27 cellular contexts compared by ENCODE assay signal in the genomic region with DNA sequence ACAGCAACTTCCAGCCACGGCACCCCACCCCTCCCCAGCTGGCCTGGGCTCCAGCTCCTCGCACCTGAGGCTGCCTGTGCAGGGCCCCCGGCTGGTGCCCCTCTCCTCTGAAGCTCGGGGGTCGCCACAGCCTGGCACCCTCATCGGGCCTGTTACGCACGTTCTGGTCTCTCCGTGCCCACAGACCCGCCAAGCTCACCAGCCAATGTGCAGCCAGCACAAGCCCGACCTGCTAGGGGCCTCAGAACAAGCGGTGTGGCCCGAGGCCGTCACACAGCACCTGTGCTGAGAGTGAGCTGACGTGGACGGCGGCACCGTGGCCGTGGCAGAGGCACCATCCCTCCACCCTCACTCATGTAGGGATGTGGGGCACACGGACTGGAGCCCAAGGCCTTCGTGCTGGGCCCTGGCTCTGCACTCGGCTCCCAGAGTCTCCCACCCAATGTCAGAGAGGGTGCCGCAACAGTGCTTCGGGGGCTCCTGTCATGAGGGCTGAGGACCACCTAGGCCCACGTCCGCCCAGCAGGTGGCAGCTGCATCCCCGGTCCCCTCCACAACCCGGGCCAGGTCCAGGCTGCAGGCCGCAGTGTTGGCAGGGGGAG. TPM values are rescaled to one million over a fixed set of nuclear protein-coding genes. Genes with fewer than 3 reads are reported as not detected.
DNase-seq lines count a peak whose midpoint lies in the region; ATAC-seq, FAIRE-seq and TF ChIP-seq lines count a peak whose summit lies in the region.
"Had no signal": no experiment of that assay in that cellular context is flagged by ENCODE, and none has a peak within 500 bp of the region (broad histone marks: within the 10 kb centered on the region; RNA-seq: fewer than 3 reads in every experiment).

No MANE protein-coding gene starts in this region.

- H3K36me3 Mint-ChIP-seq in MCF 10A (ENCODE audit: insufficient read depth, unreplicated experiment): peaks cover 5% of the 10 kb centered on the region
- H3K36me3 Mint-ChIP-seq: CD4-positive, CD25-positive, alpha-beta regulatory T cell; mesothelial cell of epicardium; stimulated activated memory B cell treated with anti-CD40 and anti-IgM and Interleukin-4, amounts not matched to agents 10 μg/mL and 1 μg/mL and 100 μg/mL, for 72 hours had no signal

- H3K36me3 ChIP-seq in PC-3 (ENCODE audit: low read depth, low read length): no peaks in the 10 kb centered on the region
- H3K36me3 ChIP-seq in kidney (ENCODE audit: control insufficient read depth in 1 of 2, insufficient read depth in 2 of 2, low read length in 2 of 2): no peaks in the 10 kb centered on the region
- H3K36me3 ChIP-seq: adrenal gland, neutrophil, prostate gland, transverse colon had no signal

- POLR2A ChIA-PET in PC-3 (lab: Charles Lee; ENCODE audit: unreplicated experiment) (no interaction called here), MCF 10A (lab: Yijun Ruan, JAX) (no interaction called here)

- H3K4me3 Mint-ChIP-seq in MCF 10A (ENCODE audit: unreplicated experiment): no peak overlapping the region
- H3K4me3 Mint-ChIP-seq: activated CD8-positive, alpha-beta T cell treated with anti-CD3 and anti-CD28 coated beads for 36 hours; activated naive CD4-positive, alpha-beta T cell treated with anti-CD3 and anti-CD28 coated beads for 36 hours; CD4-positive, CD25-positive, alpha-beta regulatory T cell; endodermal cell; mesothelial cell of epicardium; stimulated activated memory B cell treated with anti-CD40 and anti-IgM and Interleukin-4, amounts not matched to agents 10 μg/mL and 1 μg/mL and 100 μg/mL, for 72 hours had no signal

- peaks cover 66% of the 10 kb centered on the region for H3K27me3 Mint-ChIP-seq in MCF 10A (ENCODE audit: insufficient read depth, unreplicated experiment)

- TF ChIP-seq CTCF in AG09319 (IDR thresholded peaks at IDR 0.05; ENCODE audit: low read depth, low read length) (peak; percentile 2), D721Med (IDR thresholded peaks at IDR 0.05; ENCODE audit: insufficient read depth, missing control alignments) (peak; percentile 21), PC-3 (conservative IDR thresholded peaks at IDR 0.05; ENCODE audit: low read depth, low read length) (peak; percentile 32; the same call in 1 of the 2 replicates), kidney (IDR thresholded peaks at IDR 0.05; ENCODE audit: borderline replicate concordance, extremely low read depth, insufficient read depth) (no peak), MCF 10A (IDR thresholded peaks at IDR 0.05; ENCODE audit: unreplicated experiment) (no peak)

- no peak overlapping the region for H3K27ac Mint-ChIP-seq in MCF 10A (ENCODE audit: low read depth, unreplicated experiment)
- H3K27ac Mint-ChIP-seq: activated CD8-positive, alpha-beta T cell treated with anti-CD3 and anti-CD28 coated beads for 36 hours; activated naive CD4-positive, alpha-beta T cell treated with anti-CD3 and anti-CD28 coated beads for 36 hours; CD4-positive, CD25-positive, alpha-beta regulatory T cell; endodermal cell; stimulated activated memory B cell treated with anti-CD40 and anti-IgM and Interleukin-4, amounts not matched to agents 10 μg/mL and 1 μg/mL and 100 μg/mL, for 72 hours; T-helper 17 cell had no signal

- H2AFZ ChIP-seq in PC-3 (ENCODE audit: low read length): no peak overlapping the region

- CTCF ChIA-PET in PC-3 (lab: Charles Lee) (no interaction called here), MCF 10A (lab: Yijun Ruan, JAX) (interaction anchor here (0.6 to 1.6 kb wide), 3 partner anchors 14 to 50 kb away, joined by 5 to 8 read pairs (median 6); no protein-coding TSS in a partner anchor)

- DNase-seq in AG09319 (ENCODE audit: extremely low read depth, low read depth) (no peak), D721Med (ENCODE audit: insufficient read length, low spot score) (no peak), PC-3 (no peak), kidney (peak; percentile 81), MCF 10A (ENCODE audit: unreplicated experiment) (no peak), NCI-H446 (lab: John Stamatoyannopoulos, UW) (no peak)
- DNase-seq: activated CD4-positive, alpha-beta T cell treated with anti-CD3 and anti-CD28 coated beads for 1 hour; activated CD8-positive, alpha-beta T cell treated with anti-CD3 and anti-CD28 coated beads for 36 hours; activated naive CD4-positive, alpha-beta T cell treated with anti-CD3 and anti-CD28 coated beads for 36 hours; adrenal gland; Calu3; CD4-positive, CD25-positive, alpha-beta regulatory T cell; dermis blood vessel endothelial cell; endodermal cell; NCI-H1436 treated with DMSO at 0.1 percent for 48 hours; NCI-H2081 treated with DMSO at 0.1 percent for 48 hours; NCI-H774; T-helper 17 cell; transverse colon had no signal

- H3F3A ChIP-seq in PC-3 (ENCODE audit: low read length, unreplicated experiment): no peaks in the 10 kb centered on the region

- H3K27me3 ChIP-seq in PC-3 (ENCODE audit: low read length): peaks cover 79% of the 10 kb centered on the region

- H3K9ac ChIP-seq in PC-3 (ENCODE audit: low read length) (no peak overlapping the region), kidney (ENCODE audit: low read length in 2 of 2) (no peak overlapping the region)

- peaks cover 13% of the 10 kb centered on the region for H3K4me1 Mint-ChIP-seq in MCF 10A (ENCODE audit: insufficient read depth, unreplicated experiment)

- no peaks in the 10 kb centered on the region for H3K9me2 ChIP-seq in PC-3 (replicated peaks; ENCODE audit: low read length)

- H3K4me1 ChIP-seq in PC-3 (ENCODE audit: insufficient read depth, low read length): peaks cover 5% of the 10 kb centered on the region
- H3K4me1 ChIP-seq in kidney (ENCODE audit: control insufficient read depth in 1 of 2, insufficient read depth in 1 of 2, low read depth in 1 of 2, low read length in 2 of 2): peaks cover 8 to 55% of the 10 kb centered on the region in 2 donors

- H3K9me3 ChIP-seq in PC-3 (ENCODE audit: low read length) (no peaks in the 10 kb centered on the region), kidney (ENCODE audit: control insufficient read depth in 1 of 2, low read length in 2 of 2) (no peaks in the 10 kb centered on the region)
- H3K9me3 ChIP-seq: adrenal gland, body of pancreas, neutrophil, prostate gland, transverse colon had no signal

- H3K27ac ChIP-seq in PC-3 (ENCODE audit: low read length): no peak overlapping the region
- H3K27ac ChIP-seq in kidney (ENCODE audit: low read depth in 2 of 2, low read length in 2 of 2): no peak overlapping the region
- H3K27ac ChIP-seq: adrenal gland, body of pancreas, neutrophil, prostate gland, transverse colon had no signal

- H4K20me1 ChIP-seq in PC-3 (ENCODE audit: low read length): no peaks in the 10 kb centered on the region

- no peak for ATAC-seq in PC-3
- ATAC-seq in GM21737 (IDR thresholded peaks at IDR 0.05; ENCODE audit: unreplicated experiment): no peak
- ATAC-seq: activated CD8-positive, alpha-beta T cell treated with anti-CD3 and anti-CD28 coated beads for 36 hours; body of pancreas; stimulated activated memory B cell treated with anti-CD40 and anti-IgM and Interleukin-4, amounts not matched to agents 10 μg/mL and 1 μg/mL and 100 μg/mL, for 72 hours; T-helper 17 cell had no signal

- H3K4me2 ChIP-seq in PC-3 (ENCODE audit: low read length): no peak overlapping the region

- FAIRE-seq in D721Med (lab: Jason Lieb, UNC) (no peak), kidney (lab: Jason Lieb, UNC) (no peak)
- FAIRE-seq: H54 had no signal

- H3K9me3 Mint-ChIP-seq in MCF 10A (ENCODE audit: unreplicated experiment): no peaks in the 10 kb centered on the region
- H3K9me3 Mint-ChIP-seq: activated CD8-positive, alpha-beta T cell treated with anti-CD3 and anti-CD28 coated beads for 36 hours; activated naive CD4-positive, alpha-beta T cell treated with anti-CD3 and anti-CD28 coated beads for 36 hours; endodermal cell; mesothelial cell of epicardium; stimulated activated memory B cell treated with anti-CD40 and anti-IgM and Interleukin-4, amounts not matched to agents 10 μg/mL and 1 μg/mL and 100 μg/mL, for 72 hours had no signal

- H3K4me3 ChIP-seq in PC-3 (ENCODE audit: low read length): no peak overlapping the region
- no peak overlapping the region for H3K4me3 ChIP-seq in kidney (ENCODE audit: low read length in 2 of 2)
- H3K4me3 ChIP-seq: adrenal gland, body of pancreas, prostate gland, transverse colon had no signal

- intact Hi-C loops in PC-3 (cut with micrococcal nuclease) (no loop called here), kidney (cut with DNase I) (no loop called here), MCF 10A (cut with micrococcal nuclease) (no loop called here)

- no peaks in the 10 kb centered on the region for H3K79me2 ChIP-seq in PC-3 (ENCODE audit: low read length)

- no TSS peak for BruUV-seq in PC-3 (replicated peaks; lab: Mats Ljungman, UMichigan)
- no TSS peak for BruUV-seq in MCF 10A (replicated peaks; lab: Mats Ljungman, UMichigan)

RNA-seq across cellular contexts. Expression of gene SAMD11, which starts 4.4 kb away (rescaled TPM):
- total RNA-seq in PC-3 (2014; rRNA removed) (2.7 and 5.8 TPM in 2 replicates), kidney (21.4 TPM), MCF 10A (2022) (not detected in 2 replicates)
- polyA plus RNA-seq in kidney (ENCODE audit: insufficient read depth, low read depth, low replicate concordance): 13.3 TPM
- total RNA-seq: activated CD8-positive, alpha-beta T cell treated with anti-CD3 and anti-CD28 coated beads for 36 hours; activated naive CD4-positive, alpha-beta T cell treated with anti-CD3 and anti-CD28 coated beads for 36 hours; CD4-positive, CD25-positive, alpha-beta regulatory T cell; subcutaneous adipose tissue; T-helper 17 cell had no signal

RNA-seq across cellular contexts. Expression of gene NOC2L, which starts 39.7 kb away (rescaled TPM):
- 262 and 340 TPM in 2 replicates for total RNA-seq in PC-3 (2014; rRNA removed)
- 65.5 TPM for total RNA-seq in kidney
- polyA plus RNA-seq in kidney (ENCODE audit: insufficient read depth, low read depth, low replicate concordance): 42.4 TPM
- 117 and 136 TPM in 2 replicates for total RNA-seq in MCF 10A (2022)

RNA-seq across cellular contexts. Expression of gene KLHL17, which starts 41.0 kb away (rescaled TPM):
- total RNA-seq in PC-3 (2014; rRNA removed): 29.8 and 32.1 TPM in 2 replicates
- 11.5 TPM for total RNA-seq in kidney
- polyA plus RNA-seq in kidney (ENCODE audit: insufficient read depth, low read depth, low replicate concordance): 6.9 TPM
- 15.1 and 18.1 TPM in 2 replicates for total RNA-seq in MCF 10A (2022)

RNA-seq across cellular contexts. Expression of gene PLEKHN1, which starts 46.9 kb away (rescaled TPM):
- total RNA-seq in PC-3 (2014; rRNA removed): 14.0 and 18.3 TPM in 2 replicates
- total RNA-seq in kidney: 14.3 TPM
- polyA plus RNA-seq in kidney (ENCODE audit: insufficient read depth, low read depth, low replicate concordance): not detected
- 7.9 and 11.1 TPM in 2 replicates for total RNA-seq in MCF 10A (2022)
- total RNA-seq: body of pancreas had no signal

Comparison
In these comparisons a context has a peak if more than half of its experiments do, and no peak if none do; other contexts are left out.
1. CTCF ChIP-seq: peak in AG09319 (single experiment), D721Med (single experiment) and PC-3 (single experiment); none in kidney (single experiment) and MCF 10A (single experiment).